Comparison of ENCODE assay signal across 1 cellular context in genomic region chr15:88638626-88639372, GRCh38.
TF ChIP-seq lines count a peak whose summit lies in the region.

Gene ISG20 (plus strand): TSS chr15:88639016. CDS start chr15:88639367, 351 bp downstream.

TF ChIP-seq in K562, 482 proteins besides CTCF, POLR2A, EP300 and RAD21 (continued from another document and continues in another):
- TF ChIP-seq TFAP4 (CRISPR knock-in tag; IDR thresholded peaks at IDR 0.05; ENCODE audit: borderline replicate concordance) (peak; percentile 99), ATF6 (CRISPR knock-in tag; IDR thresholded peaks at IDR 0.05) (no peak), NR4A1 (CRISPR knock-in tag; IDR thresholded peaks at IDR 0.05) (no peak), NR4A1 (tag; IDR thresholded peaks at IDR 0.05) (peak; percentile 58; the same call in 1 of the 2 replicates), ARHGAP35 (IDR thresholded peaks at IDR 0.05; ENCODE audit: partially characterized antibody) (no peak), BCL6 (CRISPR knock-in tag; IDR thresholded peaks at IDR 0.05) (no peak), TSHZ1 (CRISPR knock-in tag; IDR thresholded peaks at IDR 0.05) (no peak), NFIC (IDR thresholded peaks at IDR 0.05) (peak; percentile 76), CBX3 (IDR thresholded peaks at IDR 0.05; ENCODE audit: borderline replicate concordance in 1 of 2, low read length in 2 of 2) (peak in 1 of 2 experiments; percentile 70; a peak in 1 of 3 replicates), ZNF175 (CRISPR knock-in tag; IDR thresholded peaks at IDR 0.05; ENCODE audit: low read depth) (no peak), EP400 (IDR thresholded peaks at IDR 0.05) (peak; percentile 85), FOXM1 (IDR thresholded peaks at IDR 0.05; ENCODE audit: low read depth) (peak; percentile 60), FOXM1 (CRISPR knock-in tag; IDR thresholded peaks at IDR 0.05; ENCODE audit: low read depth) (0 out of 2 replicates have a peak, but pooled peaks have one; percentile 85), LARP7 (IDR thresholded peaks at IDR 0.05) (no peak), ZNF3 (CRISPR knock-in tag; IDR thresholded peaks at IDR 0.05) (no peak), TCF15 (CRISPR knock-in tag; IDR thresholded peaks at IDR 0.05) (no peak), CEBPG (CRISPR knock-in tag; IDR thresholded peaks at IDR 0.05) (peak; percentile 96), CEBPG (tag; conservative IDR thresholded peaks at IDR 0.05 in 1 of 2, IDR thresholded peaks at IDR 0.05 in 1 of 2) (peak; percentile 95 to 98), PML (IDR thresholded peaks at IDR 0.05; ENCODE audit: low read length) (peak; percentile 66; the same call in 1 of the 2 replicates), USF1 (CRISPR knock-in tag; IDR thresholded peaks at IDR 0.05) (peak; percentile 98), SPI1 (IDR thresholded peaks at IDR 0.05; ENCODE audit: borderline replicate concordance, low read depth, low read length) (peak; percentile 26; the same call in 1 of the 2 replicates), IRF9 (tag; IDR thresholded peaks at IDR 0.05) (peak; percentile 80), TAF1 (IDR thresholded peaks at IDR 0.05; ENCODE audit: control insufficient read depth, extremely low read depth, insufficient read depth, low read length, severe bottlenecking) (peak; percentile 48), POLR2H (tag; IDR thresholded peaks at IDR 0.05; ENCODE audit: low read depth) (no peak), ILF3 (IDR thresholded peaks at IDR 0.05; ENCODE audit: borderline replicate concordance) (no peak), PTRF (tag; IDR thresholded peaks at IDR 0.05) (no peak), NCOA6 (IDR thresholded peaks at IDR 0.05) (no peak), GTF3C2 (IDR thresholded peaks at IDR 0.05; ENCODE audit: borderline replicate concordance, extremely low read depth, insufficient read length) (no peak), MEF2A (IDR thresholded peaks at IDR 0.05; ENCODE audit: control insufficient read depth, low read depth, low read length) (0 out of 2 replicates have a peak, but pooled peaks have one; percentile 25), C11orf30 (IDR thresholded peaks at IDR 0.05; ENCODE audit: low read depth) (peak; percentile 36; the same call in 1 of the 2 replicates), UBTF (IDR thresholded peaks at IDR 0.05; ENCODE audit: borderline replicate concordance in 1 of 2, low read depth in 2 of 2, low read length in 2 of 2) (peak; percentile 81 to 90; a peak in 3 of 4 replicates), LEF1 (IDR thresholded peaks at IDR 0.05) (peak; percentile 78), ZBTB5 (IDR thresholded peaks at IDR 0.05) (no peak), TEAD1 (CRISPR knock-in tag; IDR thresholded peaks at IDR 0.05) (peak in 1 of 2 experiments; percentile 83; a peak in 2 of 4 replicates), ZKSCAN8 (CRISPR knock-in tag; IDR thresholded peaks at IDR 0.05) (no peak), E2F3 (CRISPR knock-in tag; IDR thresholded peaks at IDR 0.05) (peak; percentile 30; the same call in 1 of the 2 replicates), FOXK1 (CRISPR knock-in tag; IDR thresholded peaks at IDR 0.05; ENCODE audit: borderline replicate concordance) (peak; percentile 70; the same call in 1 of the 2 replicates), NFXL1 (CRISPR knock-in tag; IDR thresholded peaks at IDR 0.05) (no peak), TAF15 (IDR thresholded peaks at IDR 0.05; ENCODE audit: low read depth, low read length) (no peak), RBBP5 (IDR thresholded peaks at IDR 0.05; ENCODE audit: borderline replicate concordance, insufficient read depth, low read length, poor library complexity, severe bottlenecking) (peak; percentile 32), MAZ (CRISPR knock-in tag; conservative IDR thresholded peaks at IDR 0.05 in 1 of 2, IDR thresholded peaks at IDR 0.05 in 1 of 2) (peak; percentile 81 to 91; a peak in 3 of 4 replicates)
